16 cellular contexts compared by ENCODE assay signal in genomic region chr4:37549003-37549402, GRCh38.
DNase-seq lines count a peak whose midpoint lies in the region; ATAC-seq and TF ChIP-seq lines count a peak whose summit lies in the region.
"Had no signal": no experiment of that assay in that cellular context is flagged by ENCODE, and none has a peak within 500 bp of the region (broad histone marks: within the 10 kb centered on the region; RNA-seq: fewer than 3 reads in every experiment).

No MANE protein-coding gene starts in this region.

- no peak for ATAC-seq in PC-3
- ATAC-seq: heart right ventricle; natural killer cell treated with Interleukin-12 subunit alpha and Interleukin-12 subunit beta and Interleukin-15 and Interleukin-18, amount 100 ng/mL, for 72 hours; stimulated activated effector memory CD8-positive, alpha-beta T cell treated with anti-CD3 and anti-CD28 coated beads, Interleukin-12 subunit alpha, Interleukin-12 subunit beta, amount 100 ng/mL, for 72 hours had no signal

- H3K9me3 Mint-ChIP-seq in activated CD4-positive, alpha-beta memory T cell treated with anti-CD3 and anti-CD28 coated beads, Interleukin-2, amount 10 ng/mL, durations not matched to agents 7 days and 5 days: peaks cover 2% of the 10 kb centered on the region

- H3K36me3 ChIP-seq in PC-3 (ENCODE audit: low read depth, low read length): peaks cover 3% of the 10 kb centered on the region; the same call in 1 of the 2 replicates
- H3K36me3 ChIP-seq: heart right ventricle had no signal

- H3K4me3 ChIP-seq in PC-3 (ENCODE audit: low read length) (no peak overlapping the region), epithelial cell of esophagus (ENCODE audit: low read length) (no peak overlapping the region)
- H3K4me3 ChIP-seq: heart right ventricle had no signal

- CTCF ChIA-PET in PC-3 (lab: Charles Lee): interaction anchor here (1.0 kb wide), 1 partner anchor 114 kb away, joined by 3 read pairs; no protein-coding TSS in a partner anchor
- CTCF ChIA-PET in activated CD4-positive, alpha-beta memory T cell treated with anti-CD3 and anti-CD28 coated beads, Interleukin-2, amount 10 ng/mL, durations not matched to agents 7 days and 5 days (lab: Charles Lee): no interaction called here

- peaks cover 3% of the 10 kb centered on the region for H3K36me3 Mint-ChIP-seq in activated CD4-positive, alpha-beta memory T cell treated with anti-CD3 and anti-CD28 coated beads, Interleukin-2, amount 10 ng/mL, durations not matched to agents 7 days and 5 days (ENCODE audit: low read depth)
- H3K36me3 Mint-ChIP-seq: stimulated activated effector memory CD8-positive, alpha-beta T cell treated with anti-CD3 and anti-CD28 coated beads, Interleukin-12 subunit alpha, Interleukin-12 subunit beta, amount 100 ng/mL, for 72 hours had no signal

- TF ChIP-seq CTCF in PC-3 (conservative IDR thresholded peaks at IDR 0.05; ENCODE audit: low read depth, low read length) (no peak), epithelial cell of esophagus (IDR thresholded peaks at IDR 0.05; ENCODE audit: insufficient read depth, low read depth, low read length, missing control alignments) (no peak)

- H3K4me1 Mint-ChIP-seq in activated CD4-positive, alpha-beta memory T cell treated with anti-CD3 and anti-CD28 coated beads, Interleukin-2, amount 10 ng/mL, durations not matched to agents 7 days and 5 days: no peaks in the 10 kb centered on the region
- H3K4me1 Mint-ChIP-seq: CD4-positive, alpha-beta memory T cell; stimulated activated effector memory CD8-positive, alpha-beta T cell treated with anti-CD3 and anti-CD28 coated beads, Interleukin-12 subunit alpha, Interleukin-12 subunit beta, amount 100 ng/mL, for 72 hours had no signal

- H3K9me3 ChIP-seq in PC-3 (ENCODE audit: low read length): 0 out of 2 replicates have a peak, but pooled peaks cover 6% of the 10 kb centered on the region

- H3K9ac ChIP-seq in PC-3 (ENCODE audit: low read length): no peak overlapping the region

- POLR2A ChIA-PET in PC-3 (lab: Charles Lee; ENCODE audit: unreplicated experiment): no interaction called here
- POLR2A ChIA-PET in activated CD4-positive, alpha-beta memory T cell treated with anti-CD3 and anti-CD28 coated beads, Interleukin-2, amount 10 ng/mL, durations not matched to agents 7 days and 5 days (lab: Charles Lee): interaction anchor here (0.7 kb wide), 1 partner anchor 248 kb away, joined by 4 read pairs; no protein-coding TSS in a partner anchor

- no peak overlapping the region for H3K27ac Mint-ChIP-seq in activated CD4-positive, alpha-beta memory T cell treated with anti-CD3 and anti-CD28 coated beads, Interleukin-2, amount 10 ng/mL, durations not matched to agents 7 days and 5 days
- H3K27ac Mint-ChIP-seq: CD4-positive, alpha-beta memory T cell; natural killer cell treated with Interleukin-12 subunit alpha and Interleukin-12 subunit beta and Interleukin-15 and Interleukin-18, amount 100 ng/mL, for 72 hours; stimulated activated effector memory CD8-positive, alpha-beta T cell treated with anti-CD3 and anti-CD28 coated beads, Interleukin-12 subunit alpha, Interleukin-12 subunit beta, amount 100 ng/mL, for 72 hours had no signal

- peak overlapping the region; percentile 39; the same call in 1 of the 2 replicates for H3K4me2 ChIP-seq in PC-3 (ENCODE audit: low read length)

- H3K4me3 Mint-ChIP-seq in activated CD4-positive, alpha-beta memory T cell treated with anti-CD3 and anti-CD28 coated beads, Interleukin-2, amount 10 ng/mL, durations not matched to agents 7 days and 5 days: no peak overlapping the region
- H3K4me3 Mint-ChIP-seq: CD4-positive, alpha-beta memory T cell; natural killer cell treated with Interleukin-12 subunit alpha and Interleukin-12 subunit beta and Interleukin-15 and Interleukin-18, amount 100 ng/mL, for 72 hours; stimulated activated effector memory CD8-positive, alpha-beta T cell treated with anti-CD3 and anti-CD28 coated beads, Interleukin-12 subunit alpha, Interleukin-12 subunit beta, amount 100 ng/mL, for 72 hours had no signal

- intact Hi-C loops in PC-3 (cut with micrococcal nuclease): no loop called here

- H2AFZ ChIP-seq in PC-3 (ENCODE audit: low read length): no peak overlapping the region

- H4K20me1 ChIP-seq in PC-3 (ENCODE audit: low read length): no peaks in the 10 kb centered on the region

- DNase-seq in H4 (ENCODE audit: low spot score) (peak; percentile 79), PC-3 (peak; percentile 91), epithelial cell of esophagus (ENCODE audit: low read depth) (peak; percentile 74), pulmonary artery endothelial cell (ENCODE audit: low read depth, low spot score) (peak; percentile 71)
- no peak for DNase-seq in effector CD8-positive, alpha-beta T cell (lab: John Stamatoyannopoulos, UW)
- DNase-seq in activated CD4-positive, alpha-beta memory T cell treated with anti-CD3 and anti-CD28 coated beads, Interleukin-2, amount 10 ng/mL, durations not matched to agents 7 days and 5 days: no peak
- no peak for DNase-seq in stimulated activated naive CD4-positive, alpha-beta T cell (lab: John Stamatoyannopoulos, UW)
- DNase-seq: CD4-positive, alpha-beta memory T cell; GF-D8; heart right ventricle; NCI-H774; retina; SHP77 treated with DMSO at 0.1 percent for 48 hours; stimulated activated CD4-positive, alpha-beta T cell treated with anti-CD3 and anti-CD28 coated beads, Interleukin-4, amount 100 ng/mL, for 4 hours had no signal

- H3K27me3 ChIP-seq in PC-3 (ENCODE audit: low read length): no peaks in the 10 kb centered on the region
- H3K27me3 ChIP-seq: heart right ventricle had no signal

- H3F3A ChIP-seq in PC-3 (ENCODE audit: low read length, unreplicated experiment): no peaks in the 10 kb centered on the region

- H3K4me1 ChIP-seq in PC-3 (ENCODE audit: insufficient read depth, low read length): peaks cover 10% of the 10 kb centered on the region; the same call in 1 of the 2 replicates
- H3K4me1 ChIP-seq: heart right ventricle had no signal

- no TSS peak for BruUV-seq in PC-3 (replicated peaks; lab: Mats Ljungman, UMichigan)

- H3K27ac ChIP-seq in PC-3 (ENCODE audit: low read length): peak overlapping the region; percentile 26; the same call in 1 of the 2 replicates
- H3K27ac ChIP-seq: heart right ventricle had no signal

- no peaks in the 10 kb centered on the region for H3K9me2 ChIP-seq in PC-3 (replicated peaks; ENCODE audit: low read length)

- H3K79me2 ChIP-seq in PC-3 (ENCODE audit: low read length): no peaks in the 10 kb centered on the region

- peaks cover 2% of the 10 kb centered on the region for H3K27me3 Mint-ChIP-seq in activated CD4-positive, alpha-beta memory T cell treated with anti-CD3 and anti-CD28 coated beads, Interleukin-2, amount 10 ng/mL, durations not matched to agents 7 days and 5 days

Comparison
In these comparisons a context has a peak if more than half of its experiments do, and no peak if none do; other contexts are left out.
1. DNase-seq: peak in H4 (single experiment), PC-3 (single experiment), epithelial cell of esophagus (single experiment) and pulmonary artery endothelial cell (single experiment); none in effector CD8-positive, alpha-beta T cell (single experiment), activated CD4-positive, alpha-beta memory T cell treated with anti-CD3 and anti-CD28 coated beads, Interleukin-2, amount 10 ng/mL, durations not matched to agents 7 days and 5 days (single experiment) and stimulated activated naive CD4-positive, alpha-beta T cell (0 of 6).